Comparison of ENCODE assay signal across 8 cellular contexts in genomic region chr1:24149854-24150227, GRCh38. TPM values are rescaled to one million over a fixed set of nuclear protein-coding genes. Genes with fewer than 3 reads are reported as not detected.
DNase-seq lines count a peak whose midpoint lies in the region; TF ChIP-seq lines count a peak whose summit lies in the region.

No MANE protein-coding gene starts in this region.

- H3K27me3 ChIP-seq in effector memory CD4-positive, alpha-beta T cell (replicated peaks; ENCODE audit: control insufficient read depth, insufficient read depth, low read length, poor library complexity, severe bottlenecking), result no peaks in the 10 kb centered on the region
- H3K27me3 ChIP-seq in dorsolateral prefrontal cortex, result peaks cover 0 to 31% (median 4%) of the 10 kb centered on the region in 45 donors

- peak; percentile 77 for DNase-seq in GM03348 (ENCODE audit: low spot score)
- peak; percentile 90 for DNase-seq in RPMI7951 (ENCODE audit: low read depth)
- no peak for DNase-seq in coronary artery (ENCODE audit: low spot score)
- no peak for DNase-seq in progenitor cell of endocrine pancreas (ENCODE audit: low spot score, unreplicated experiment)
- DNase-seq in HuH-7 (ENCODE audit: low spot score), result no peak
- no peak for DNase-seq in GM10266 (ENCODE audit: extremely low spot score)
- DNase-seq in effector memory CD4-positive, alpha-beta T cell, result no peak
- DNase-seq in dorsolateral prefrontal cortex, result no peak

- no peak for TF ChIP-seq CTCF in coronary artery (IDR thresholded peaks at IDR 0.05)
- no peak for TF ChIP-seq CTCF in progenitor cell of endocrine pancreas (IDR thresholded peaks at IDR 0.05; ENCODE audit: unreplicated experiment)
- no peak for TF ChIP-seq CTCF in GM10266 (IDR thresholded peaks at IDR 0.05; ENCODE audit: control insufficient read depth, insufficient read depth, low read depth, missing control alignments)
- TF ChIP-seq CTCF in dorsolateral prefrontal cortex (IDR thresholded peaks at IDR 0.05 in 54 of 56, conservative IDR thresholded peaks at IDR 0.05 in 2 of 56; ENCODE audit: low read depth in 1 of 56, partially characterized antibody in 56 of 56), result no peak

- H3K4me1 Mint-ChIP-seq in progenitor cell of endocrine pancreas (ENCODE audit: low read depth), result peaks cover 35% of the 10 kb centered on the region

- peaks cover 8% of the 10 kb centered on the region for H3K4me1 ChIP-seq in effector memory CD4-positive, alpha-beta T cell (ENCODE audit: control insufficient read depth, insufficient read depth, low read length, poor library complexity, severe bottlenecking)

- no peak overlapping the region for H3K27ac ChIP-seq in coronary artery
- H3K27ac ChIP-seq in effector memory CD4-positive, alpha-beta T cell (ENCODE audit: insufficient read depth, low read length, poor library complexity, severe bottlenecking), result no peak overlapping the region
- H3K27ac ChIP-seq in dorsolateral prefrontal cortex, result no peak overlapping the region

- peak overlapping the region; percentile 98 for H3K27ac Mint-ChIP-seq in progenitor cell of endocrine pancreas

- intact Hi-C loops in dorsolateral prefrontal cortex (cut with DNase I), result no loop called here

- peaks cover 4% of the 10 kb centered on the region for H3K36me3 Mint-ChIP-seq in progenitor cell of endocrine pancreas (ENCODE audit: insufficient read depth)

- H3K9me3 Mint-ChIP-seq in progenitor cell of endocrine pancreas (ENCODE audit: low read depth), result no peaks in the 10 kb centered on the region

- no peaks in the 10 kb centered on the region for H3K27me3 Mint-ChIP-seq in progenitor cell of endocrine pancreas

- H3K9me3 ChIP-seq in effector memory CD4-positive, alpha-beta T cell (ENCODE audit: control insufficient read depth, low read length), result no peaks in the 10 kb centered on the region

- peak overlapping the region; percentile 71 for H3K4me3 Mint-ChIP-seq in progenitor cell of endocrine pancreas (ENCODE audit: low read depth)

- H3K4me3 ChIP-seq in coronary artery, result peak overlapping the region; percentile 27
- no peak overlapping the region for H3K4me3 ChIP-seq in effector memory CD4-positive, alpha-beta T cell (ENCODE audit: insufficient read depth, low read depth, low read length, poor library complexity, severe bottlenecking)
- H3K4me3 ChIP-seq in dorsolateral prefrontal cortex, result peak overlapping the region in 1 of 59 donors; percentile 6

- no peaks in the 10 kb centered on the region for H3K36me3 ChIP-seq in effector memory CD4-positive, alpha-beta T cell (ENCODE audit: control insufficient read depth, insufficient read depth, low read length)

RNA-seq across cellular contexts. Expression of gene IL22RA1, which starts 6.9 kb away (rescaled TPM):
- total RNA-seq in RPMI7951 (2014; rRNA removed; shearing (Covaris generic)), result 1.6 and 2.3 TPM in 2 replicates
- total RNA-seq in progenitor cell of endocrine pancreas (0.13 and 0.26 TPM in 2 replicates), dorsolateral prefrontal cortex (under 1 TPM in 15 of 120 experiments, not detected in 105; 0.11 to 0.34 (median 0.24) TPM)

RNA-seq across cellular contexts. Expression of gene IFNLR1, which starts 37.2 kb away (rescaled TPM):
- total RNA-seq in RPMI7951 (2014; rRNA removed; shearing (Covaris generic)), result 11.7 and 12.8 TPM in 2 replicates
- total RNA-seq in progenitor cell of endocrine pancreas (19.6 and 21.2 TPM in 2 replicates), dorsolateral prefrontal cortex (1 to 10 TPM in 118 of 120 experiments, under 1 TPM in 2; 0.84 to 4.8 (median 2.4) TPM)

RNA-seq across cellular contexts. Expression of gene MYOM3, which starts 37.9 kb away (rescaled TPM):
- total RNA-seq in RPMI7951 (2014; rRNA removed; shearing (Covaris generic)), result under 0.01 and 0.12 TPM in 2 replicates
- 0.62 and 0.84 TPM in 2 replicates for total RNA-seq in progenitor cell of endocrine pancreas
- under 1 TPM in 34 of 120 experiments, not detected in 86; 0.06 to 0.53 (median 0.14) TPM for total RNA-seq in dorsolateral prefrontal cortex

Comparison
In these comparisons a context has a peak if more than half of its experiments do, and no peak if none do; other contexts are left out.
1. DNase-seq: peak in GM03348 (single experiment) and RPMI7951 (single experiment); none in coronary artery (single experiment), progenitor cell of endocrine pancreas (single experiment), HuH-7 (single experiment), GM10266 (single experiment), effector memory CD4-positive, alpha-beta T cell (0 of 3) and dorsolateral prefrontal cortex (0 of 10).